7 cellular contexts compared by ENCODE assay signal in genomic region chr1:222093518-222093917, GRCh38.
"Had no signal": no experiment of that assay in that cellular context is flagged by ENCODE, and none has a peak within 500 bp of the region (broad histone marks: within the 10 kb centered on the region; RNA-seq: fewer than 3 reads in every experiment).

No MANE protein-coding gene starts in this region.

- H3K4me3 ChIP-seq: GM23338 had no signal

- H2AFZ ChIP-seq: GM23338 had no signal

- ATAC-seq: GM23338 had no signal

- FAIRE-seq: H1, H54, HTR-8/SVneo had no signal

- DNase-seq: H9, HCEC 1CT, KBM-7 had no signal

- H3K4me2 ChIP-seq: GM23338 had no signal
